9 cellular contexts compared by ENCODE assay signal in the genomic region with DNA sequence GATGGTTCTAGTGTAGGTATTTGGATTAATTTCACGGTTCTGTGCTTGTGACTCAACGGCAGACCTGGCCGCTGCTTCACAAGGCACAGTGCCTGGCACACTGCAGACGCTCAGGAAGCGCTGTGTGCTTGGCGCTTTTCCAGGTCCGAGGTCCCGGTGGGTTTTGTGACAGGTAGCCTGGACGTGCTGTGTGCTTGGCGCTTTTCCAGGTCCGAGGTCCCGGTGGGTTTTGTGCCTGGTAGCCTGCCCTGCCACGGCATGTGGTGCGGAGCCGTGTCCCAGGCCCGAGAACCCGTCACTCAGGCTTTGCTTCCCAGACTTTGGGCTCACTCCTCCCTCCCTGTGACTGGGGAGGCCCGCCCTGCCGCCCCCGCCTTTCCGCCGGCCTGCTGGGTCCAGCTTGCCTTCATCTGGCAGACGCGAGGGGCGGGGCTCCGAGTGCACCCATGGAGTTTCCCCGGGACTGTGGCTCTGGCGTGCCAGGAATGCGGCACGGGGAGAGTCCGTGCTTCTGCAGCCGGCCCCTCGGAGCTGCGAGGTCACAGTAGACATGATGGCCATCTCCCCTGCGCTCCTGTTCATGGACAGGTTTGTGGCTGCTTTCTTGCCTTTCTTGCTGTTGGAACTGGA. TPM values are rescaled to one million over a fixed set of nuclear protein-coding genes. Genes with fewer than 3 reads are reported as not detected.
DNase-seq lines count a peak whose midpoint lies in the region; TF ChIP-seq lines count a peak whose summit lies in the region.
"Had no signal": no experiment of that assay in that cellular context is flagged by ENCODE, and none has a peak within 500 bp of the region (broad histone marks: within the 10 kb centered on the region; RNA-seq: fewer than 3 reads in every experiment).

No MANE protein-coding gene starts in this region.

- H3K4me3 ChIP-seq in breast epithelium (peak overlapping the region; percentile 19 to 62 (median 47)), iPS-18c (ENCODE audit: insufficient read depth, low read depth, low read length) (0 out of 2 replicates have a peak overlapping the region, but pooled peaks have one; percentile 20), Karpas-422 (ENCODE audit: low read length) (no peak overlapping the region)

- peak overlapping the region; percentile 81 to 83 for H3K27ac ChIP-seq in breast epithelium
- H3K27ac ChIP-seq in Karpas-422 (ENCODE audit: low read length), result no peak overlapping the region

- TF ChIP-seq POLR2A in breast epithelium (IDR thresholded peaks at IDR 0.05), result no peak

- H3K9ac ChIP-seq in Karpas-422 (ENCODE audit: low read length), result no peak overlapping the region

- H3K4me2 ChIP-seq in Karpas-422 (ENCODE audit: low read depth, low read length, poor library complexity, severe bottlenecking), result no peak overlapping the region

- no peak for TF ChIP-seq CTCF in breast epithelium (IDR thresholded peaks at IDR 0.05)

- intact Hi-C loops in breast epithelium (cut with DNase I; ENCODE audit: low total_unique reads), result no loop called here

- H3K4me1 ChIP-seq in breast epithelium, result peaks cover 0 to 7% of the 10 kb centered on the region in 2 donors
- H3K4me1 ChIP-seq in Karpas-422 (ENCODE audit: low read length), result no peaks in the 10 kb centered on the region

- no peaks in the 10 kb centered on the region for H3K79me2 ChIP-seq in Karpas-422 (ENCODE audit: low read length)

- peak; percentile 40 for DNase-seq in GM04504 (ENCODE audit: low read depth)
- DNase-seq in breast epithelium (ENCODE audit: low spot score in 2 of 2), result peak; percentile 80 to 82
- DNase-seq in smooth muscle cell of the brain vasculature (ENCODE audit: low read depth, low spot score), result peak; percentile 63
- no peak for DNase-seq in activated naive CD4-positive, alpha-beta T cell treated with Interleukin-2 at 50 U/mL for 16 hours
- DNase-seq in NCI-H2171 (lab: John Stamatoyannopoulos, UW), result no peak
- no peak for DNase-seq in DMS153 (lab: John Stamatoyannopoulos, UW)
- no peak for DNase-seq in Karpas-422
- DNase-seq: stimulated activated CD4-positive, alpha-beta T cell treated with anti-CD3 and anti-CD28 coated beads, Interleukin-2, amount 100 ng/mL, for 24 hours had no signal

- H3K9me3 ChIP-seq in breast epithelium (no peaks in the 10 kb centered on the region), iPS-18c (ENCODE audit: control insufficient read depth, insufficient read depth, low read length) (no peaks in the 10 kb centered on the region), Karpas-422 (ENCODE audit: low read length) (no peaks in the 10 kb centered on the region)

- H3K27me3 ChIP-seq in breast epithelium (no peaks in the 10 kb centered on the region), Karpas-422 (ENCODE audit: low read length) (no peaks in the 10 kb centered on the region)

- no peak overlapping the region for H2AFZ ChIP-seq in Karpas-422 (ENCODE audit: low read length)

- no peaks in the 10 kb centered on the region for H3K36me3 ChIP-seq in breast epithelium
- no peaks in the 10 kb centered on the region for H3K36me3 ChIP-seq in Karpas-422 (ENCODE audit: insufficient read depth, low read length)

- H3K9me2 ChIP-seq in Karpas-422 (replicated peaks; ENCODE audit: insufficient read depth, low read length), result no peaks in the 10 kb centered on the region

- H4K20me1 ChIP-seq in Karpas-422 (ENCODE audit: insufficient read depth, low read depth, low read length), result peaks cover 46% of the 10 kb centered on the region

RNA-seq across cellular contexts. Expression of a gene that starts 44.2 kb away (rescaled TPM):
- 10 to 100 TPM; 48.5 to 57.3 (median 48.7) TPM for total RNA-seq in breast epithelium
- 31.7 and 35.2 TPM in 2 replicates for total RNA-seq in Karpas-422 (2014; rRNA removed; shearing (Covaris generic); ENCODE audit: low replicate concordance)

Comparison
In these comparisons a context has a peak if more than half of its experiments do, and no peak if none do; other contexts are left out.
1. DNase-seq: peak in GM04504 (single experiment), breast epithelium (2 of 2) and smooth muscle cell of the brain vasculature (single experiment); none in activated naive CD4-positive, alpha-beta T cell treated with Interleukin-2 at 50 U/mL for 16 hours (single experiment), NCI-H2171 (single experiment), DMS153 (single experiment) and Karpas-422 (single experiment).